Comparison of ENCODE assay signal across 8 cellular contexts in the genomic region with DNA sequence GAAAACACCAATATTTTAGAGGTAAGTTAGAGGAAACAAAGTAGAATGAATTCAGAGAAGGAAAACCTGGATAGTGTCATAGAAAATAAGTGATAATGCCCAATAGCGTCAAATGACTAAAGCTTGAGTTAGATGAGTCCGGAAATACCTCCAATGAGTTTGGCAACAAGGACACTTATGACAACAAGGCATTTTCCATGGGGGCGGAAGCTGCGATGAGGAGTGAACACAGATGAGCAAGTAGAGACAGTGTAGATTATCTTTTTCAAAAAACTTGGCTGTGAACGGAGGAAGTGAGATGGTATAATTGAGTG. TPM values are rescaled to one million over a fixed set of nuclear protein-coding genes. Genes with fewer than 3 reads are reported as not detected.
DNase-seq lines count a peak whose midpoint lies in the region; ATAC-seq and TF ChIP-seq lines count a peak whose summit lies in the region.

No MANE protein-coding gene starts in this region.

- peak overlapping the region; percentile 92 for H3K9ac ChIP-seq in adipocyte (ENCODE audit: low read length)

- H3K36me3 ChIP-seq in adipocyte (ENCODE audit: control insufficient read depth, insufficient read depth, low read length, severe bottlenecking) = no peaks in the 10 kb centered on the region

- H3K9me3 ChIP-seq in adipocyte (ENCODE audit: control insufficient read depth, low read length) = peaks cover 4% of the 10 kb centered on the region

- intact Hi-C loops in lower leg skin (cut with DNase I; ENCODE audit: low total_unique reads) = no loop called here

- H3K4me3 ChIP-seq in adipocyte (ENCODE audit: low read length) (peak overlapping the region; percentile 89), lower leg skin (ENCODE audit: low read depth, poor library complexity, severe bottlenecking) (peak overlapping the region; percentile 96)

- H3K27ac Mint-ChIP-seq in activated naive CD4-positive, alpha-beta T cell treated with anti-CD3 and anti-CD28 coated beads, Interleukin-2, amount 10 ng/mL, durations not matched to agents 7 days and 5 days = peak overlapping the region; percentile 95
- peak overlapping the region; percentile 80 for H3K27ac Mint-ChIP-seq in type B pancreatic cell

- peak overlapping the region; percentile 86 for H3K4me3 Mint-ChIP-seq in activated naive CD4-positive, alpha-beta T cell treated with anti-CD3 and anti-CD28 coated beads, Interleukin-2, amount 10 ng/mL, durations not matched to agents 7 days and 5 days
- peak overlapping the region; percentile 86 for H3K4me3 Mint-ChIP-seq in type B pancreatic cell

- no peak for TF ChIP-seq POLR2A in lower leg skin (IDR thresholded peaks at IDR 0.05)

- DNase-seq in activated naive CD4-positive, alpha-beta T cell treated with anti-CD3 and anti-CD28 coated beads, Interleukin-2, amount 10 ng/mL, durations not matched to agents 7 days and 5 days = no peak
- DNase-seq in activated naive CD4-positive, alpha-beta T cell treated with anti-CD3 and anti-CD28 coated beads, Interleukin-2, amount 50 U/mL, for 16 hours = no peak
- DNase-seq in adipocyte (ENCODE audit: low read depth) (no peak), lower leg skin (ENCODE audit: low spot score in 2 of 2) (no peak), type B pancreatic cell (ENCODE audit: extremely low spot score, unreplicated experiment) (no peak), SIG-M5 (lab: John Stamatoyannopoulos, UW) (no peak), NCI-H345 treated with DMSO at 0.1 percent for 48 hours (lab: John Stamatoyannopoulos, UW; ENCODE audit: unreplicated experiment) (no peak)

- ATAC-seq in GM18907 (IDR thresholded peaks at IDR 0.05; ENCODE audit: unreplicated experiment) = no peak

- WGBS in lower leg skin, 2 donors = 38 to 47% methylated on average over 5 of the region's 5 CpGs

- CTCF ChIA-PET in activated naive CD4-positive, alpha-beta T cell treated with anti-CD3 and anti-CD28 coated beads, Interleukin-2, amount 10 ng/mL, durations not matched to agents 7 days and 5 days (lab: Charles Lee) = no interaction called here

- H3K27me3 ChIP-seq in adipocyte (replicated peaks; ENCODE audit: control insufficient read depth, insufficient read depth, low read length) = no peaks in the 10 kb centered on the region

- peaks cover 24% of the 10 kb centered on the region for H3K36me3 Mint-ChIP-seq in activated naive CD4-positive, alpha-beta T cell treated with anti-CD3 and anti-CD28 coated beads, Interleukin-2, amount 10 ng/mL, durations not matched to agents 7 days and 5 days
- no peaks in the 10 kb centered on the region for H3K36me3 Mint-ChIP-seq in type B pancreatic cell

- peaks cover 47% of the 10 kb centered on the region for H3K4me1 Mint-ChIP-seq in activated naive CD4-positive, alpha-beta T cell treated with anti-CD3 and anti-CD28 coated beads, Interleukin-2, amount 10 ng/mL, durations not matched to agents 7 days and 5 days
- H3K4me1 Mint-ChIP-seq in type B pancreatic cell (ENCODE audit: unreplicated experiment) = peaks cover 18% of the 10 kb centered on the region

- peaks cover 8% of the 10 kb centered on the region for H3K4me1 ChIP-seq in adipocyte (ENCODE audit: control insufficient read depth, insufficient read depth, low read length)

- H3K9me3 Mint-ChIP-seq in activated naive CD4-positive, alpha-beta T cell treated with anti-CD3 and anti-CD28 coated beads, Interleukin-2, amount 10 ng/mL, durations not matched to agents 7 days and 5 days = peaks cover 11% of the 10 kb centered on the region
- peaks cover 4% of the 10 kb centered on the region for H3K9me3 Mint-ChIP-seq in type B pancreatic cell

- TF ChIP-seq CTCF in lower leg skin (IDR thresholded peaks at IDR 0.05) (no peak), type B pancreatic cell (conservative IDR thresholded peaks at IDR 0.05) (no peak)

- peaks cover 5% of the 10 kb centered on the region for H3K27me3 Mint-ChIP-seq in activated naive CD4-positive, alpha-beta T cell treated with anti-CD3 and anti-CD28 coated beads, Interleukin-2, amount 10 ng/mL, durations not matched to agents 7 days and 5 days
- H3K27me3 Mint-ChIP-seq in type B pancreatic cell = peaks cover 7% of the 10 kb centered on the region

RNA-seq across cellular contexts. Expression of a gene that starts 0.4 kb away (rescaled TPM):
- total RNA-seq in lower leg skin = 10 to 100 TPM; 12.1 to 23.6 (median 16.7) TPM
- total RNA-seq in type B pancreatic cell (ENCODE audit: low replicate concordance) = 14.2 and 15.4 TPM in 2 replicates
